14 cellular contexts compared by ENCODE assay signal in genomic region chr7:43481905-43482678, GRCh38.
DNase-seq lines count a peak whose midpoint lies in the region.
"Had no signal": no experiment of that assay in that cellular context is flagged by ENCODE, and none has a peak within 500 bp of the region (broad histone marks: within the 10 kb centered on the region; RNA-seq: fewer than 3 reads in every experiment).

No MANE protein-coding gene starts in this region.

- DNase-seq in G401 (ENCODE audit: low spot score) (peak; percentile 33), RPMI7951 (ENCODE audit: low read depth) (peak; percentile 67), fibroblast of peridontal ligament (ENCODE audit: extremely low read depth) (peak; percentile 77), occipital lobe (lab: John Stamatoyannopoulos, UW) (peak; percentile 31), HUDEP-2 (lab: John Stamatoyannopoulos, UW; ENCODE audit: unreplicated experiment in 76 of 76) (no peak), NCI-H1048 (lab: John Stamatoyannopoulos, UW) (no peak), iPS-NIHi7 (ENCODE audit: extremely low spot score) (no peak)
- no peak for DNase-seq in NK-92 treated with Interleukin-12 subunit alpha and Interleukin-12 subunit beta, amount 100 ng/mL, for 24 hours (lab: John Stamatoyannopoulos, UW)
- DNase-seq: activated effector memory CD4-positive, alpha-beta T cell treated with anti-CD3 and anti-CD28 coated beads, Interleukin-2, amount 50 U/mL, for 16 hours; caudate nucleus; CD4-positive, alpha-beta memory T cell; NCI-H2107; sigmoid colon; stimulated activated naive CD4-positive, alpha-beta T cell treated with Interleukin-2 at 50 U/mL for 16 hours had no signal

- in situ Hi-C loops in G401 (cut with HindIII; ENCODE audit: low sequenced_read_pairs), result no loop called here

Comparison
In these comparisons a context has a peak if more than half of its experiments do, and no peak if none do; other contexts are left out.
1. DNase-seq: peak in G401 (single experiment), RPMI7951 (single experiment), fibroblast of peridontal ligament (single experiment) and occipital lobe (single experiment); none in HUDEP-2 (0 of 76), NCI-H1048 (single experiment), NK-92 treated with Interleukin-12 subunit alpha and Interleukin-12 subunit beta, amount 100 ng/mL, for 24 hours (single experiment) and iPS-NIHi7 (single experiment).